8 cellular contexts compared by ENCODE assay signal in the genomic region with DNA sequence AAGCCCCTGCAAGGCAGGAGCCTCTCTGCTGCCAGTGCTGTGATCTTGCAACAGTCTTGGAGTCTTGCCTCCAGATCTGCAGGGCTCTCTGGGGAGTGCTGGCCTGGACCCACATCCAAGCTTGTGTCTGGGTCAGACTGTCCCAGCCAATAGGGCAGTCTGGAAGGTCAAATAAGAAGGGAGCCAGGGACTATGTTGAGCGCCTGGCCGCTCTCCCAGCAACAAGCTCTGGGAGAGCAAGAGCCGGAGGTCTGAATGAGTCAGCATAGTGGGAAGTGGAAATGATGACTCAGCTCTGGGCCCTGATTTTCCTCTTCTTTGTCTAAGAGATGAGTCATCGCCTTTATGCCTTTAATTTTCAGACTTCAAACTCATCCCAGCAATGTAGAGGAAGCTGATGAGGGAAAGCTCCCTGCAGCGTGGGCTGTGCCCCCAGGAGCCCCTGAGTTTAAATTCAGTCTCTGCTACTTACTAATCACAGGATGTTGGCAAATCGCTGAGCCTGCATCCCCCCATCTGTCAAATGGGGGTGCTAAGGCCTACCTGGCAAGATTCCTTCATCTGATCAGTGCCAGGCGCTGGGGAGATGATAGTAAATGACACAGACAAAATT. TPM values are rescaled to one million over a fixed set of nuclear protein-coding genes. Genes with fewer than 3 reads are reported as not detected.
DNase-seq lines count a peak whose midpoint lies in the region; ATAC-seq and TF ChIP-seq lines count a peak whose summit lies in the region.

No MANE protein-coding gene starts in this region.

- H3K27ac Mint-ChIP-seq in WTC11, result no peak overlapping the region; the same call in none of the 2 replicates

- POLR2A ChIA-PET in WTC11 (lab: Charles Lee), result interaction anchor here (1.1 kb wide), 1 partner anchor 14 kb away, joined by 6 read pairs; no protein-coding TSS in a partner anchor

- TF ChIP-seq CTCF in WTC11 (IDR thresholded peaks at IDR 0.05) (no peak), choroid plexus epithelial cell (conservative IDR thresholded peaks at IDR 0.05; ENCODE audit: low read depth, low read length) (no peak)

- CTCF ChIA-PET in WTC11 (lab: Charles Lee), result interaction anchor here (1.4 to 2.5 kb wide), 7 partner anchors 11 to 112 kb away, joined by 4 to 16 read pairs (median 8); a partner anchor contains a TSS

- H3K9me3 ChIP-seq in MG63, result peaks cover 7% of the 10 kb centered on the region; the same call in 1 of the 2 replicates

- H3K9me3 Mint-ChIP-seq in WTC11, result peaks cover 16% of the 10 kb centered on the region

- peaks cover 5% of the 10 kb centered on the region for H3K36me3 Mint-ChIP-seq in WTC11

- H3K4me1 Mint-ChIP-seq in WTC11, result peaks cover 18% of the 10 kb centered on the region

- H3K4me3 ChIP-seq in MG63, result no peak overlapping the region
- H3K4me3 ChIP-seq in choroid plexus epithelial cell (ENCODE audit: low read depth, low read length), result no peak overlapping the region

- DNase-seq in DMS53 (lab: John Stamatoyannopoulos, UW) (peak; percentile 95), MG63 (peak; percentile 100), WTC11 (ENCODE audit: low spot score) (peak; percentile 24), choroid plexus epithelial cell (ENCODE audit: low read depth) (peak; percentile 99), left kidney (ENCODE audit: low read depth, low spot score) (peak; percentile 65)
- peak; percentile 45 to 51 for DNase-seq in stimulated activated CD4-positive, alpha-beta T cell treated with anti-CD3 and anti-CD28 coated beads, Interleukin-2, amount 100 ng/mL, for 48 hours

- H3K27me3 ChIP-seq in MG63, result no peaks in the 10 kb centered on the region

- no peak overlapping the region for H3K4me3 Mint-ChIP-seq in WTC11

- no peaks in the 10 kb centered on the region for H3K27me3 Mint-ChIP-seq in WTC11 (ENCODE audit: low read depth)

- no peaks in the 10 kb centered on the region for H3K36me3 ChIP-seq in MG63

- peak; percentile 90 for ATAC-seq in GM21825 (IDR thresholded peaks at IDR 0.05; ENCODE audit: unreplicated experiment)
- peak; percentile 80 for ATAC-seq in WTC11
- ATAC-seq in GM19455 (IDR thresholded peaks at IDR 0.05; ENCODE audit: unreplicated experiment), result no peak

TF ChIP-seq in WTC11, 78 proteins besides CTCF, POLR2A, EP300 and RAD21:
- TF ChIP-seq SMAD3 (CRISPR knock-in tag; IDR thresholded peaks at IDR 0.05; ENCODE audit: borderline replicate concordance) (no peak), GABPB1 (CRISPR knock-in tag; IDR thresholded peaks at IDR 0.05) (peak; percentile 47; the same call in 1 of the 2 replicates), NFE2L1 (CRISPR knock-in tag; IDR thresholded peaks at IDR 0.05) (peak; percentile 82), RELA (CRISPR knock-in tag; IDR thresholded peaks at IDR 0.05; ENCODE audit: borderline replicate concordance) (no peak), ZNF219 (CRISPR knock-in tag; IDR thresholded peaks at IDR 0.05; ENCODE audit: borderline replicate concordance) (no peak)
- TF ChIP-seq, protein P1, sequence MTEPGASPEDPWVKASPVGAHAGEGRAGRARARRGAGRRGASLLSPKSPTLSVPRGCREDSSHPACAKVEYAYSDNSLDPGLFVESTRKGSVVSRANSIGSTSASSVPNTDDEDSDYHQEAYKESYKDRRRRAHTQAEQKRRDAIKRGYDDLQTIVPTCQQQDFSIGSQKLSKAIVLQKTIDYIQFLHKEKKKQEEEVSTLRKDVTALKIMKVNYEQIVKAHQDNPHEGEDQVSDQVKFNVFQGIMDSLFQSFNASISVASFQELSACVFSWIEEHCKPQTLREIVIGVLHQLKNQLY (CRISPR knock-in tag; IDR thresholded peaks at IDR 0.05), result no peak

RNA-seq across cellular contexts. Expression of a gene that starts 43.6 kb away (rescaled TPM):
- total RNA-seq in MG63 (2014; rRNA removed; shearing (Covaris generic); ENCODE audit: low replicate concordance), result 41.4 and 44.3 TPM in 2 replicates
- 54.3 to 59.1 TPM (median 56.4 TPM) in 3 replicates for total RNA-seq in WTC11 (2021)

Comparison
In these comparisons a context has a peak if more than half of its experiments do, and no peak if none do; other contexts are left out.
1. DNase-seq: peak in every context shown above with its lines; median percentile 100 in MG63; 99 in choroid plexus epithelial cell; 95 in DMS53; 65 in left kidney; 48 in stimulated activated CD4-positive, alpha-beta T cell treated with anti-CD3 and anti-CD28 coated beads, Interleukin-2, amount 100 ng/mL, for 48 hours; 24 in WTC11.